Comparison of ENCODE assay signal across 25 cellular contexts in genomic region chr6:98985391-98985790, GRCh38.
"Had no signal": no experiment of that assay in that cellular context is flagged by ENCODE, and none has a peak within 500 bp of the region (broad histone marks: within the 10 kb centered on the region; RNA-seq: fewer than 3 reads in every experiment).

No MANE protein-coding gene starts in this region.

- H3K4me1 Mint-ChIP-seq: T-cell, T-helper 17 cell had no signal

- H3K27ac Mint-ChIP-seq: T-cell, T-helper 17 cell had no signal

- DNase-seq: Kasumi-1, KG1, MG63, NCI-H1048, NCI-H1417, NCI-H1436, NCI-H146, NCI-H1694, NCI-H187, NCI-H2029 treated with DMSO at 0.1 percent for 48 hours, NCI-H2081 treated with DMSO at 0.1 percent for 48 hours, NCI-H2107, NCI-H2171, NCI-H226, NCI-H446 treated with DMSO at 0.1 percent for 48 hours, NCI-H510A, NCI-H524, NCI-H526, NCI-H69, PC-9, SHP77, SIG-M5, SJCRH30, T-cell, T-helper 17 cell had no signal

- H3K4me3 Mint-ChIP-seq: T-cell, T-helper 17 cell had no signal

- H3K36me3 Mint-ChIP-seq: T-cell had no signal

- H3K9me3 Mint-ChIP-seq: T-cell had no signal
